Comparison of ENCODE assay signal across 23 cellular contexts in the genomic region with DNA sequence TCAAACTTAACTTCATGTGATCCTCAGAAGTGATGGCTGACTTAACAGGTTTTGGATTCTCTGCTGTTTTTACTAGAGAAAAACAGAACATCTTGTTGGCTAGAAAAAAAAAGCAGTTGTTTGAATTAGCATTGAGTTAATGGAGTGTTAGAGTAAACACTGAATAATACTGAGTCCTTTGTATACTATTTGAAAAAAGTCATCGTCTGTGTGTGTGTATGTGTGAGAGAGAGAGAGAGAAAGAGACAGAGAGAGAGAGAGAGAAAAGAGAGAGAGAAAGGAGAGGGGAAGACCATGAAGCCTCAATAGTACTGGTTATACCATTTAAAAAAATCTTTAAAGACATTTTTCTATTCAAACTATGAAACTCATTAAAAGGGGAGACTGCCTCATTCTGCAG. TPM values are rescaled to one million over a fixed set of nuclear protein-coding genes. Genes with fewer than 3 reads are reported as not detected.
A peak's percentile ranks its signal among the peaks of the same experiment; 100 is the strongest.
DNase-seq lines count a peak whose midpoint lies in the region; ATAC-seq and TF ChIP-seq lines count a peak whose summit lies in the region.
"Had no signal": no experiment of that assay in that cellular context is flagged by ENCODE, and none has a peak within 500 bp of the region (broad histone marks: within the 10 kb centered on the region; RNA-seq: fewer than 3 reads in every experiment).

No MANE protein-coding gene starts in this region.

- H3K4me3 ChIP-seq in HEK293 (ENCODE audit: low read depth, low read length): no peak overlapping the region
- no peak overlapping the region for H3K4me3 ChIP-seq in hepatocyte
- no peak overlapping the region for H3K4me3 ChIP-seq in BE2C (ENCODE audit: low read depth, low read length)
- H3K4me3 ChIP-seq: BLaER1 treated with 17β-estradiol and CSF1 and Interleukin-3, amounts not matched to agents 10 nM and 100 nM; GM12878; K562 had no signal

- ATAC-seq in HG03521 (IDR thresholded peaks at IDR 0.05; ENCODE audit: unreplicated experiment): no peak
- ATAC-seq: GM12878, K562, Panc1 had no signal

- no peak overlapping the region for H2AFZ ChIP-seq in hepatocyte

- no peak overlapping the region for H3K4me2 ChIP-seq in hepatocyte
- H3K4me2 ChIP-seq: BLaER1 treated with 17β-estradiol and CSF1 and Interleukin-3, amounts not matched to agents 10 nM and 100 nM had no signal

- TF ChIP-seq CTCF in HEK293 (tag by site-specific recombination; IDR thresholded peaks at IDR 0.05): no peak
- no peak for TF ChIP-seq CTCF in hepatocyte (IDR thresholded peaks at IDR 0.05; ENCODE audit: poor library complexity)
- TF ChIP-seq CTCF in BE2C (IDR thresholded peaks at IDR 0.05; ENCODE audit: low read depth, low read length): no peak

- no peaks in the 10 kb centered on the region for H3K9me3 ChIP-seq in HEK293 (ENCODE audit: control insufficient read depth, insufficient read depth, low read depth, low read length)
- no peaks in the 10 kb centered on the region for H3K9me3 ChIP-seq in hepatocyte (ENCODE audit: low read depth)
- no peaks in the 10 kb centered on the region for H3K9me3 ChIP-seq in BE2C

- H3K27ac ChIP-seq in HEK293 (ENCODE audit: extremely low read depth, low read depth, low read length): no peak overlapping the region
- H3K27ac ChIP-seq in hepatocyte: peak overlapping the region; percentile 18
- H3K27ac ChIP-seq: BLaER1 treated with 17β-estradiol and CSF1 and Interleukin-3, amounts not matched to agents 10 nM and 100 nM; RWPE1 had no signal

- H3K27me3 ChIP-seq in hepatocyte: no peaks in the 10 kb centered on the region
- no peaks in the 10 kb centered on the region for H3K27me3 ChIP-seq in BE2C
- H3K27me3 ChIP-seq: BLaER1 treated with 17β-estradiol and CSF1 and Interleukin-3, amounts not matched to agents 10 nM and 100 nM had no signal

- peaks cover 4% of the 10 kb centered on the region for H4K20me1 ChIP-seq in hepatocyte (ENCODE audit: insufficient read depth, poor library complexity, severe bottlenecking)

- H3K79me2 ChIP-seq in hepatocyte: peaks cover 74% of the 10 kb centered on the region

- POLR2A ChIA-PET in HEK293 (lab: Yijun Ruan, JAX): no interaction called here

- DNase-seq in NCI-H526 treated with DMSO at 0.1 percent for 48 hours (lab: John Stamatoyannopoulos, UW) (peak; percentile 34), hepatocyte (ENCODE audit: low spot score) (no peak), renal cortical epithelial cell (ENCODE audit: low read depth) (peak; percentile 46), BE2C (no peak)
- DNase-seq in activated naive CD4-positive, alpha-beta T cell (lab: John Stamatoyannopoulos, UW): no peak
- DNase-seq: CD4-positive, alpha-beta T cell; GDM1; HCEC 1CT; Kasumi-1; MV-4-11; NCI-H1105; NCI-H1436 treated with DMSO at 0.1 percent for 48 hours; NCI-H187 treated with DMSO at 0.1 percent for 48 hours; NCI-H446; NCI-H524 treated with DMSO at 0.1 percent for 48 hours; SHP77 had no signal

- no peaks in the 10 kb centered on the region for H3K9me2 ChIP-seq in hepatocyte (replicated peaks; ENCODE audit: insufficient read depth)

- CTCF ChIA-PET in HEK293 (lab: Yijun Ruan, JAX): interaction anchor here (0.7 to 0.8 kb wide), 2 partner anchors 86 to 258 kb away, joined by 3 read pairs; no protein-coding TSS in a partner anchor

- H3K4me1 ChIP-seq in HEK293 (ENCODE audit: control insufficient read depth, insufficient read depth, low read length): peaks cover 14% of the 10 kb centered on the region
- peaks cover 21% of the 10 kb centered on the region for H3K4me1 ChIP-seq in hepatocyte (ENCODE audit: insufficient read depth)
- H3K4me1 ChIP-seq in BE2C: peaks cover 6% of the 10 kb centered on the region
- H3K4me1 ChIP-seq: BLaER1 treated with 17β-estradiol and CSF1 and Interleukin-3, amounts not matched to agents 10 nM and 100 nM had no signal

- H3K36me3 ChIP-seq in HEK293 (ENCODE audit: control insufficient read depth in 2 of 2, insufficient read depth in 1 of 2, low read length in 2 of 2): peaks cover 0 to 6% of the 10 kb centered on the region in 2 experiments; a peak in 1 of 3 replicates
- H3K36me3 ChIP-seq in hepatocyte (replicated peaks; ENCODE audit: insufficient read depth, low read depth): no peaks in the 10 kb centered on the region
- H3K36me3 ChIP-seq in BE2C: no peaks in the 10 kb centered on the region

- WGBS in hepatocyte (ENCODE audit: low lambda C conversion rate, missing lambda C conversion rate): 16% methylated on average over 1 of the region's 1 CpG

TF ChIP-seq in HEK293, 187 proteins besides CTCF, POLR2A, EP300 and RAD21:
- peak; percentile 77 for TF ChIP-seq ZNF596 (tag by site-specific recombination; IDR thresholded peaks at IDR 0.05)
- TF ChIP-seq BCL6B (tag by site-specific recombination; IDR thresholded peaks at IDR 0.05): no peak
- TF ChIP-seq ZNF610 (tag by site-specific recombination; IDR thresholded peaks at IDR 0.05; ENCODE audit: borderline replicate concordance): no peak
- TF ChIP-seq ZNF202 (tag by site-specific recombination; IDR thresholded peaks at IDR 0.05; ENCODE audit: borderline replicate concordance): no peak
- peak; percentile 47; the same call in 1 of the 2 replicates for TF ChIP-seq PRDM1 (tag by site-specific recombination; IDR thresholded peaks at IDR 0.05)

RNA-seq across cellular contexts. Expression of gene ZNF697, which starts 10.3 kb away (rescaled TPM):
- total RNA-seq in hepatocyte: 7.3 and 7.5 TPM in 2 replicates
- polyA plus RNA-seq in hepatocyte: 0.58 and 0.88 TPM in 2 replicates
- total RNA-seq in renal cortical epithelial cell: 6.4 and 15.0 TPM in 2 replicates
- 6.4 TPM for polyA plus RNA-seq in BE2C (2012; ENCODE audit: insufficient read depth, insufficient read length, low read depth)

Comparison
In these comparisons a context has a peak if more than half of its experiments do, and no peak if none do; other contexts are left out.
1. DNase-seq: peak in NCI-H526 treated with DMSO at 0.1 percent for 48 hours (single experiment) and renal cortical epithelial cell (single experiment); none in hepatocyte (single experiment), BE2C (single experiment) and activated naive CD4-positive, alpha-beta T cell (0 of 4).